9 cellular contexts compared by ENCODE assay signal in the genomic region with DNA sequence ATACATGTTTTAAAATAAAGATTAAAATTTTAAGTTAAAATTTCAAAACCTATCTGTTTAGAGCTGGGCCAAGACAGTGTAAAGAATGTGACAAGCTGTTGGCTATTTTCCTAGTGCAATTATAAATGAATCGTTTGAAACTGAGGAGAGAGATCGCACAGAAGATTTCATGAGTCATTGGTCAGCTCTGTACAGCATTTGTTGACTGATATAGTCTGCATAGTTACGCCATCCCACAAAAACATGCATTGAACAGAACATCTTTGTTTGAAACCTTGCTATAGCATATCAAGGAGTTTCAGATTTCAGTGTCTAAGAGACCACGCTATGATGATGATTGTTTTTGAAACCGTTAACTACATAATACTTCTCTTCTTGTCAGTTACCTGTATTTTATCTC. TPM values are rescaled to one million over a fixed set of nuclear protein-coding genes. Genes with fewer than 3 reads are reported as not detected.
DNase-seq lines count a peak whose midpoint lies in the region; ATAC-seq lines count a peak whose summit lies in the region.
"Had no signal": no experiment of that assay in that cellular context is flagged by ENCODE, and none has a peak within 500 bp of the region (broad histone marks: within the 10 kb centered on the region; RNA-seq: fewer than 3 reads in every experiment).

No MANE protein-coding gene starts in this region.

- peak; percentile 64 for DNase-seq in GM03348 (ENCODE audit: low spot score)
- DNase-seq in LHCN-M2 (ENCODE audit: low read depth) = peak; percentile 62
- peak; percentile 76 for DNase-seq in astrocyte of the hippocampus (ENCODE audit: low read depth, low spot score)
- peak; percentile 17 for DNase-seq in myocyte (ENCODE audit: low read depth)
- no peak for DNase-seq in T-helper 1 cell
- no peak for DNase-seq in activated CD8-positive, alpha-beta memory T cell treated with anti-CD3 and anti-CD28 coated beads for 24 hours
- DNase-seq: gastrocnemius medialis had no signal

- ATAC-seq in HG02571 (IDR thresholded peaks at IDR 0.05; ENCODE audit: unreplicated experiment) = no peak
- ATAC-seq: gastrocnemius medialis had no signal

RNA-seq across cellular contexts. Expression of gene C10orf67, which starts 1.3 kb away (rescaled TPM):
- total RNA-seq in LHCN-M2 (2014; rRNA removed) = 0.11 and 0.19 TPM in 2 replicates
- polyA plus RNA-seq in LHCN-M2 (2012) = not detected
- total RNA-seq in myocyte = not detected in 2 replicates
- polyA plus RNA-seq in myocyte (2012) = not detected
- total RNA-seq: activated T-helper 2 cell treated with anti-CD3 and anti-CD28 coated beads, Interferon-gamma antibody, Interleukin-2, Interleukin-4, amounts not matched to agents 10 μg/mL and 5 μg/mL and 100 μg/mL, durations not matched to agents 14 hours and 24 hours and 36 hours had no signal

Comparison
In these comparisons a context has a peak if more than half of its experiments do, and no peak if none do; other contexts are left out.
1. DNase-seq: peak in GM03348 (single experiment), LHCN-M2 (single experiment), astrocyte of the hippocampus (single experiment) and myocyte (single experiment); none in T-helper 1 cell (0 of 5) and activated CD8-positive, alpha-beta memory T cell treated with anti-CD3 and anti-CD28 coated beads for 24 hours (single experiment).